ENCODE assay signal across 25 cellular contexts in genomic region chr7:63037242-63037641, GRCh38.
DNase-seq lines count a peak whose midpoint lies in the region; ATAC-seq, FAIRE-seq and TF ChIP-seq lines count a peak whose summit lies in the region.
"Had no signal": no experiment of that assay in that cellular context is flagged by ENCODE, and none has a peak within 500 bp of the region (broad histone marks: within the 10 kb centered on the region; RNA-seq: fewer than 3 reads in every experiment).

No MANE protein-coding gene starts in this region.

- intact Hi-C loops in sciatic nerve (cut with DNase I): no loop called here

- no peaks in the 10 kb centered on the region for H3K27me3 Mint-ChIP-seq in chondrocyte (ENCODE audit: low read depth)
- peaks cover 14% of the 10 kb centered on the region for H3K27me3 Mint-ChIP-seq in endothelial cell (ENCODE audit: unreplicated experiment)
- H3K27me3 Mint-ChIP-seq: CD4-positive, alpha-beta memory T cell; CD4-positive, CD25-positive, alpha-beta regulatory T cell; CD8-positive, alpha-beta memory T cell had no signal

- H3K36me3 Mint-ChIP-seq in chondrocyte (ENCODE audit: low read depth): peaks cover 3% of the 10 kb centered on the region
- peaks cover 14% of the 10 kb centered on the region for H3K36me3 Mint-ChIP-seq in endothelial cell (ENCODE audit: low read depth, unreplicated experiment)
- H3K36me3 Mint-ChIP-seq: CD14-positive monocyte; CD4-positive, alpha-beta memory T cell; CD4-positive, CD25-positive, alpha-beta regulatory T cell; CD8-positive, alpha-beta memory T cell had no signal

- H3K9me3 Mint-ChIP-seq in chondrocyte (ENCODE audit: low read depth): peaks cover 76% of the 10 kb centered on the region
- peaks cover 72% of the 10 kb centered on the region for H3K9me3 Mint-ChIP-seq in endothelial cell (ENCODE audit: unreplicated experiment)

- H3K4me1 Mint-ChIP-seq in chondrocyte (ENCODE audit: low read depth) (no peaks in the 10 kb centered on the region), endothelial cell (ENCODE audit: unreplicated experiment) (no peaks in the 10 kb centered on the region)
- H3K4me1 Mint-ChIP-seq: CD14-positive monocyte; CD4-positive, alpha-beta memory T cell; CD4-positive, CD25-positive, alpha-beta regulatory T cell; CD8-positive, alpha-beta memory T cell had no signal

- no peak overlapping the region for H3K27ac Mint-ChIP-seq in chondrocyte (ENCODE audit: unreplicated experiment)
- no peak overlapping the region for H3K27ac Mint-ChIP-seq in endothelial cell (ENCODE audit: unreplicated experiment)
- H3K27ac Mint-ChIP-seq: CD14-positive monocyte; CD4-positive, alpha-beta memory T cell; CD4-positive, CD25-positive, alpha-beta regulatory T cell; CD8-positive, alpha-beta memory T cell had no signal

- ATAC-seq in sciatic nerve: no peak
- no peak for ATAC-seq in GM19397 (IDR thresholded peaks at IDR 0.05; ENCODE audit: unreplicated experiment)
- ATAC-seq: GM12878 had no signal

- no peak for FAIRE-seq in urothelium cell line (lab: Jason Lieb, UNC)
- FAIRE-seq: A204.1, GM12878, GM12892, GM18507 had no signal

- no peak for TF ChIP-seq CTCF in chondrocyte (IDR thresholded peaks at IDR 0.05)
- TF ChIP-seq CTCF in endothelial cell (IDR thresholded peaks at IDR 0.05; ENCODE audit: unreplicated experiment): no peak

- H3K4me3 Mint-ChIP-seq in chondrocyte (ENCODE audit: unreplicated experiment) (no peak overlapping the region), endothelial cell (ENCODE audit: unreplicated experiment) (peak overlapping the region; percentile 13)
- H3K4me3 Mint-ChIP-seq: CD14-positive monocyte; CD4-positive, alpha-beta memory T cell; CD4-positive, CD25-positive, alpha-beta regulatory T cell; CD8-positive, alpha-beta memory T cell had no signal

- peak; percentile 59 for DNase-seq in chondrocyte (ENCODE audit: low spot score)
- DNase-seq in endothelial cell (ENCODE audit: low spot score): no peak
- peak; percentile 15 for DNase-seq in sciatic nerve (ENCODE audit: low spot score)
- no peak for DNase-seq in urothelium cell line (ENCODE audit: low spot score)
- DNase-seq: 8988T; ACHN; BE2C; C1 segment of cervical spinal cord; CD4-positive, alpha-beta memory T cell; CD4-positive, CD25-positive, alpha-beta regulatory T cell; CD8-positive, alpha-beta memory T cell; COR-L47; DMS 273 treated with DMSO at 0.1 percent for 48 hours; DMS153; DMS53; DMS79; DND-41; EL; GDM1 had no signal

Comparison
In these comparisons a context has a peak if more than half of its experiments do, and no peak if none do; other contexts are left out.
1. DNase-seq: peak in chondrocyte (single experiment) and sciatic nerve (single experiment); none in endothelial cell (single experiment) and urothelium cell line (single experiment).